8 cellular contexts compared by ENCODE assay signal in genomic region chr19:42402376-42403116, GRCh38. TPM values are rescaled to one million over a fixed set of nuclear protein-coding genes. Genes with fewer than 3 reads are reported as not detected.
DNase-seq lines count a peak whose midpoint lies in the region; ATAC-seq and TF ChIP-seq lines count a peak whose summit lies in the region.

No MANE protein-coding gene starts in this region.

- H3K36me3 Mint-ChIP-seq in endodermal cell (ENCODE audit: low read depth): peaks cover 10% of the 10 kb centered on the region
- peaks cover 2% of the 10 kb centered on the region for H3K36me3 Mint-ChIP-seq in progenitor cell of endocrine pancreas (ENCODE audit: insufficient read depth)

- TF ChIP-seq CTCF in endodermal cell (conservative IDR thresholded peaks at IDR 0.05): no peak
- no peak for TF ChIP-seq CTCF in progenitor cell of endocrine pancreas (IDR thresholded peaks at IDR 0.05; ENCODE audit: unreplicated experiment)

- ATAC-seq in HG03139 (IDR thresholded peaks at IDR 0.05; ENCODE audit: unreplicated experiment) (no peak), GM18870 (IDR thresholded peaks at IDR 0.05; ENCODE audit: unreplicated experiment) (no peak), HG03378 (IDR thresholded peaks at IDR 0.05; ENCODE audit: unreplicated experiment) (no peak)

- H3K4me3 Mint-ChIP-seq in endodermal cell (peak overlapping the region; percentile 78), progenitor cell of endocrine pancreas (ENCODE audit: low read depth) (peak overlapping the region; percentile 85)

- H3K27ac ChIP-seq in endodermal cell (ENCODE audit: low read depth, low read length): no peak overlapping the region

- no peaks in the 10 kb centered on the region for H3K27me3 ChIP-seq in endodermal cell (ENCODE audit: control insufficient read depth, insufficient read depth, low read length, poor library complexity, severe bottlenecking)

- no peaks in the 10 kb centered on the region for H3K9me3 ChIP-seq in ES-I3 (ENCODE audit: control insufficient read depth, insufficient read depth, low read length)
- H3K9me3 ChIP-seq in endodermal cell (ENCODE audit: control insufficient read depth, low read length): no peaks in the 10 kb centered on the region

- peaks cover 24% of the 10 kb centered on the region for H3K4me1 Mint-ChIP-seq in endodermal cell
- peaks cover 15% of the 10 kb centered on the region for H3K4me1 Mint-ChIP-seq in progenitor cell of endocrine pancreas (ENCODE audit: low read depth)

- peak overlapping the region; percentile 85 for H3K4me3 ChIP-seq in endodermal cell (ENCODE audit: low read length)

- H3K27ac Mint-ChIP-seq in endodermal cell (peak overlapping the region; percentile 64), progenitor cell of endocrine pancreas (peak overlapping the region; percentile 92)

- H3K9me3 Mint-ChIP-seq in endodermal cell: no peaks in the 10 kb centered on the region
- H3K9me3 Mint-ChIP-seq in progenitor cell of endocrine pancreas (ENCODE audit: low read depth): no peaks in the 10 kb centered on the region

- H3K36me3 ChIP-seq in ES-I3 (ENCODE audit: insufficient read depth, low read length): no peaks in the 10 kb centered on the region
- no peaks in the 10 kb centered on the region for H3K36me3 ChIP-seq in endodermal cell (ENCODE audit: control insufficient read depth, insufficient read depth, low read length)

- H3K4me1 ChIP-seq in ES-I3 (ENCODE audit: insufficient read depth, low read length): no peaks in the 10 kb centered on the region
- peaks cover 4% of the 10 kb centered on the region for H3K4me1 ChIP-seq in endodermal cell (ENCODE audit: control insufficient read depth, insufficient read depth, low read length)

- peaks cover 8% of the 10 kb centered on the region for H3K27me3 Mint-ChIP-seq in endodermal cell (ENCODE audit: insufficient read depth)
- H3K27me3 Mint-ChIP-seq in progenitor cell of endocrine pancreas: no peaks in the 10 kb centered on the region

- H3K9ac ChIP-seq in ES-I3 (ENCODE audit: low read depth, low read length) (peak overlapping the region; percentile 66), endodermal cell (ENCODE audit: extremely low read depth, low read length, poor library complexity, severe bottlenecking) (peak overlapping the region; percentile 44)

- DNase-seq in NCI-H69 (lab: John Stamatoyannopoulos, UW): peak; percentile 52
- DNase-seq in endodermal cell: peak; percentile 73
- no peak for DNase-seq in progenitor cell of endocrine pancreas (ENCODE audit: low spot score, unreplicated experiment)
- DNase-seq in NCI-H2029 (lab: John Stamatoyannopoulos, UW): no peak

- 35 to 38% methylated on average over 14 to 34 of the region's 34 CpGs for WGBS in endodermal cell (ENCODE audit: insufficient coverage in 1 of 2, insufficient read length in 1 of 2), 2 experiments

RNA-seq across cellular contexts. Expression of gene CNFN, which starts 12.4 kb away (rescaled TPM):
- total RNA-seq in endodermal cell (1 to 10 TPM; 5.0 to 6.6 TPM), progenitor cell of endocrine pancreas (2.8 and 2.9 TPM in 2 replicates)
- polyA plus RNA-seq in endodermal cell (2013, experiment 1 of 2): 12.8 TPM
- 12.1 TPM for polyA plus RNA-seq in endodermal cell (2013, experiment 2 of 2)

RNA-seq across cellular contexts. Expression of gene LIPE, which starts 24.6 kb away (rescaled TPM):
- 1 to 10 TPM; 5.9 to 8.1 TPM for total RNA-seq in endodermal cell
- polyA plus RNA-seq in endodermal cell (2013, experiment 1 of 2): 6.7 TPM
- polyA plus RNA-seq in endodermal cell (2013, experiment 2 of 2): 7.5 TPM
- total RNA-seq in progenitor cell of endocrine pancreas: 12.8 and 13.4 TPM in 2 replicates

RNA-seq across cellular contexts. Expression of gene CXCL17, which starts 40.2 kb away (rescaled TPM):
- total RNA-seq in endodermal cell (under 1 TPM in 1 of 2 donors, not detected in 1; 0.37 TPM), progenitor cell of endocrine pancreas (0.48 and 0.64 TPM in 2 replicates)
- not detected for polyA plus RNA-seq in endodermal cell (2013, experiment 1 of 2)
- not detected for polyA plus RNA-seq in endodermal cell (2013, experiment 2 of 2)

Comparison
In these comparisons a context has a peak if more than half of its experiments do, and no peak if none do; other contexts are left out.
1. DNase-seq: peak in NCI-H69 (single experiment) and endodermal cell (single experiment); none in progenitor cell of endocrine pancreas (single experiment) and NCI-H2029 (single experiment).